1 cellular context compared by ENCODE assay signal in the genomic region with DNA sequence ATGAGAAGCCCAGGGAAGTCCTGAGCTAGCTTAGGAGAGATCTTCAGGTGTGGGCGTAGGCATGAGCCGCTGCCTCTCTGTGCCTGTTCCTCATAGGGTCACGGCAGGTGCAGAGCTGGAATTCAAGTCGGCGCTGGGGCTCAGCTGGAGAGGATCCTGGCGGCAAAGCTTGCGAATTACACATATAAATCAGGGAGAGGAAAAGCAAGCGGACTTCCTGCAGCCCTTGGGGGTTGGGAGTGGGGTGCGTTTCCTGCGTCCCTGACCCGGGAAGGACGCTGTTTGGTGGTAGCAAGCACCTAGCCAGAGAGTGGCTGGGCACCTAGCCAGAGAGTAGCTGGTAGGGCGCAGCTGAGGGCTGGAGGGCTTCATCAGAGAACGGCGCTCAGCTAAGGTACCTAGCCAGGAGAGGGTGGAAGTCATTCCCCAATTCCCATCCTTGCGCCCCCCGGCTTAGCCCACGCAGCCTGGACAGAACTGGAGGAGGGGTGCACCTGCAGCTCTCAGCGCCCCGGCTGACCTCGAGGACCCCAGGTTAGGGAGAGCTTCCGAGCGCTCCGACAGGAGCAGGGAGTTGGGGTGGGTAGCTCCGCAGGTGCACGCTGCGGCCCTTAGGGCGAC.
TF ChIP-seq lines count a peak whose summit lies in the region.

No MANE protein-coding gene starts in this region.

TF ChIP-seq in HepG2, 621 proteins besides CTCF, POLR2A, EP300 and RAD21 (continued from another document and continues in another):
- TF ChIP-seq, protein P1, sequence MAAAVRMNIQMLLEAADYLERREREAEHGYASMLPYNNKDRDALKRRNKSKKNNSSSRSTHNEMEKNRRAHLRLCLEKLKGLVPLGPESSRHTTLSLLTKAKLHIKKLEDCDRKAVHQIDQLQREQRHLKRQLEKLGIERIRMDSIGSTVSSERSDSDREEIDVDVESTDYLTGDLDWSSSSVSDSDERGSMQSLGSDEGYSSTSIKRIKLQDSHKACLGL (CRISPR knock-in tag; IDR thresholded peaks at IDR 0.05), result 0 out of 2 replicates have a peak, but pooled peaks have one; percentile 32
- TF ChIP-seq SAP130 (CRISPR knock-in tag; IDR thresholded peaks at IDR 0.05; ENCODE audit: low read depth) (peak; percentile 35; the same call in 1 of the 2 replicates), MIER3 (CRISPR knock-in tag; IDR thresholded peaks at IDR 0.05; ENCODE audit: borderline replicate concordance) (peak; percentile 16; the same call in 1 of the 2 replicates), SP2 (CRISPR knock-in tag; IDR thresholded peaks at IDR 0.05) (peak; percentile 32), ZNF7 (CRISPR knock-in tag; IDR thresholded peaks at IDR 0.05) (no peak), ESRRA (CRISPR knock-in tag; IDR thresholded peaks at IDR 0.05; ENCODE audit: low read depth) (no peak), KLF11 (CRISPR knock-in tag; IDR thresholded peaks at IDR 0.05) (0 out of 2 replicates have a peak, but pooled peaks have one; percentile 24), HOXA3 (CRISPR knock-in tag; IDR thresholded peaks at IDR 0.05) (peak; percentile 54), DPF2 (CRISPR knock-in tag; IDR thresholded peaks at IDR 0.05; ENCODE audit: borderline replicate concordance, low read depth) (no peak), ZNF367 (CRISPR knock-in tag; IDR thresholded peaks at IDR 0.05; ENCODE audit: borderline replicate concordance) (no peak), SALL1 (CRISPR knock-in tag; IDR thresholded peaks at IDR 0.05) (0 out of 2 replicates have a peak, but pooled peaks have one; percentile 24), HDAC1 (CRISPR knock-in tag; IDR thresholded peaks at IDR 0.05) (0 out of 2 replicates have a peak, but pooled peaks have one; percentile 31), LCORL (IDR thresholded peaks at IDR 0.05) (no peak), LCORL (CRISPR knock-in tag; IDR thresholded peaks at IDR 0.05) (peak; percentile 73; the same call in 1 of the 2 replicates), KMT2A (CRISPR knock-in tag; IDR thresholded peaks at IDR 0.05) (0 out of 2 replicates have a peak, but pooled peaks have one; percentile 22), HNRNPLL (IDR thresholded peaks at IDR 0.05; ENCODE audit: low read depth, low read length, poor library complexity, severe bottlenecking) (peak; percentile 91), HES4 (CRISPR knock-in tag; IDR thresholded peaks at IDR 0.05; ENCODE audit: borderline replicate concordance) (0 out of 2 replicates have a peak, but pooled peaks have one; percentile 50), ZSCAN25 (CRISPR knock-in tag; IDR thresholded peaks at IDR 0.05) (0 out of 2 replicates have a peak, but pooled peaks have one; percentile 32), SMYD3 (CRISPR knock-in tag; IDR thresholded peaks at IDR 0.05) (no peak), ZNF430 (CRISPR knock-in tag; IDR thresholded peaks at IDR 0.05) (peak; percentile 65; the same call in 1 of the 2 replicates), NCOR1 (IDR thresholded peaks at IDR 0.05; ENCODE audit: borderline replicate concordance, low read length) (no peak), ZNF431 (CRISPR knock-in tag; IDR thresholded peaks at IDR 0.05; ENCODE audit: borderline replicate concordance, low read depth) (0 out of 2 replicates have a peak, but pooled peaks have one; percentile 32), ZNF207 (IDR thresholded peaks at IDR 0.05; ENCODE audit: borderline replicate concordance) (no peak), NRL (CRISPR knock-in tag; IDR thresholded peaks at IDR 0.05; ENCODE audit: borderline replicate concordance) (peak; percentile 22; the same call in 1 of the 2 replicates), ZFY (CRISPR knock-in tag; IDR thresholded peaks at IDR 0.05) (0 out of 2 replicates have a peak, but pooled peaks have one; percentile 14), POLR2G (IDR thresholded peaks at IDR 0.05; ENCODE audit: low read depth, low read length) (peak; percentile 48; the same call in 1 of the 2 replicates), ZNF274 (CRISPR knock-in tag; IDR thresholded peaks at IDR 0.05) (peak; percentile 71; the same call in 1 of the 2 replicates), BRD4 (CRISPR knock-in tag; IDR thresholded peaks at IDR 0.05) (0 out of 2 replicates have a peak, but pooled peaks have one; percentile 14), ZNF251 (CRISPR knock-in tag; IDR thresholded peaks at IDR 0.05) (no peak), PHF21A (CRISPR knock-in tag; IDR thresholded peaks at IDR 0.05) (peak; percentile 69; the same call in 1 of the 2 replicates), GZF1 (CRISPR knock-in tag; IDR thresholded peaks at IDR 0.05) (0 out of 2 replicates have a peak, but pooled peaks have one; percentile 46), ZNF775 (CRISPR knock-in tag; IDR thresholded peaks at IDR 0.05; ENCODE audit: borderline replicate concordance) (no peak), TBX2 (CRISPR knock-in tag; IDR thresholded peaks at IDR 0.05; ENCODE audit: borderline replicate concordance) (0 out of 2 replicates have a peak, but pooled peaks have one; percentile 25), ZMYM4 (CRISPR knock-in tag; IDR thresholded peaks at IDR 0.05) (peak; percentile 36; the same call in 1 of the 2 replicates), KDM2A (CRISPR knock-in tag; IDR thresholded peaks at IDR 0.05; ENCODE audit: borderline replicate concordance, low read depth) (0 out of 2 replicates have a peak, but pooled peaks have one; percentile 13), ZNF296 (CRISPR knock-in tag; conservative IDR thresholded peaks at IDR 0.05) (no peak), REPIN1 (CRISPR knock-in tag; IDR thresholded peaks at IDR 0.05; ENCODE audit: borderline replicate concordance, low read depth) (peak; percentile 6; the same call in 1 of the 2 replicates), YY1 (IDR thresholded peaks at IDR 0.05; ENCODE audit: insufficient read depth, insufficient replicate concordance, low read depth, low read length) (no peak), ZNF343 (CRISPR knock-in tag; IDR thresholded peaks at IDR 0.05) (no peak)
- TF ChIP-seq, protein P2, sequence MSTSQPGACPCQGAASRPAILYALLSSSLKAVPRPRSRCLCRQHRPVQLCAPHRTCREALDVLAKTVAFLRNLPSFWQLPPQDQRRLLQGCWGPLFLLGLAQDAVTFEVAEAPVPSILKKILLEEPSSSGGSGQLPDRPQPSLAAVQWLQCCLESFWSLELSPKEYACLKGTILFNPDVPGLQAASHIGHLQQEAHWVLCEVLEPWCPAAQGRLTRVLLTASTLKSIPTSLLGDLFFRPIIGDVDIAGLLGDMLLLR (CRISPR knock-in tag; IDR thresholded peaks at IDR 0.05), result peak; percentile 60; the same call in 1 of the 2 replicates
- TF ChIP-seq, protein P3, sequence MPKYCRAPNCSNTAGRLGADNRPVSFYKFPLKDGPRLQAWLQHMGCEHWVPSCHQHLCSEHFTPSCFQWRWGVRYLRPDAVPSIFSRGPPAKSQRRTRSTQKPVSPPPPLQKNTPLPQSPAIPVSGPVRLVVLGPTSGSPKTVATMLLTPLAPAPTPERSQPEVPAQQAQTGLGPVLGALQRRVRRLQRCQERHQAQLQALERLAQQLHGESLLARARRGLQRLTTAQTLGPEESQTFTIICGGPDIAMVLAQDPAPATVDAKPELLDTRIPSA (CRISPR knock-in tag; IDR thresholded peaks at IDR 0.05; ENCODE audit: borderline replicate concordance), result peak; percentile 56; the same call in 1 of the 2 replicates
- TF ChIP-seq, protein P4, sequence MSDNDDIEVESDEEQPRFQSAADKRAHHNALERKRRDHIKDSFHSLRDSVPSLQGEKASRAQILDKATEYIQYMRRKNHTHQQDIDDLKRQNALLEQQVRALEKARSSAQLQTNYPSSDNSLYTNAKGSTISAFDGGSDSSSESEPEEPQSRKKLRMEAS (IDR thresholded peaks at IDR 0.05), result peak; percentile 36; the same call in 1 of the 2 replicates
- TF ChIP-seq, protein P5, sequence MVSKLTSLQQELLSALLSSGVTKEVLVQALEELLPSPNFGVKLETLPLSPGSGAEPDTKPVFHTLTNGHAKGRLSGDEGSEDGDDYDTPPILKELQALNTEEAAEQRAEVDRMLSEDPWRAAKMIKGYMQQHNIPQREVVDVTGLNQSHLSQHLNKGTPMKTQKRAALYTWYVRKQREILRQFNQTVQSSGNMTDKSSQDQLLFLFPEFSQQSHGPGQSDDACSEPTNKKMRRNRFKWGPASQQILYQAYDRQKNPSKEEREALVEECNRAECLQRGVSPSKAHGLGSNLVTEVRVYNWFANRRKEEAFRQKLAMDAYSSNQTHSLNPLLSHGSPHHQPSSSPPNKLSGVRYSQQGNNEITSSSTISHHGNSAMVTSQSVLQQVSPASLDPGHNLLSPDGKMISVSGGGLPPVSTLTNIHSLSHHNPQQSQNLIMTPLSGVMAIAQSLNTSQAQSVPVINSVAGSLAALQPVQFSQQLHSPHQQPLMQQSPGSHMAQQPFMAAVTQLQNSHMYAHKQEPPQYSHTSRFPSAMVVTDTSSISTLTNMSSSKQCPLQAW (CRISPR knock-in tag; IDR thresholded peaks at IDR 0.05), result peak; percentile 70
- TF ChIP-seq, protein P6, sequence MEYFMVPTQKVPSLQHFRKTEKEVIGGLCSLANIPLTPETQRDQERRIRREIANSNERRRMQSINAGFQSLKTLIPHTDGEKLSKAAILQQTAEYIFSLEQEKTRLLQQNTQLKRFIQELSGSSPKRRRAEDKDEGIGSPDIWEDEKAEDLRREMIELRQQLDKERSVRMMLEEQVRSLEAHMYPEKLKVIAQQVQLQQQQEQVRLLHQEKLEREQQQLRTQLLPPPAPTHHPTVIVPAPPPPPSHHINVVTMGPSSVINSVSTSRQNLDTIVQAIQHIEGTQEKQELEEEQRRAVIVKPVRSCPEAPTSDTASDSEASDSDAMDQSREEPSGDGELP (IDR thresholded peaks at IDR 0.05; ENCODE audit: borderline replicate concordance, low read depth), result peak; percentile 71; the same call in 1 of the 2 replicates
- TF ChIP-seq, protein P7, sequence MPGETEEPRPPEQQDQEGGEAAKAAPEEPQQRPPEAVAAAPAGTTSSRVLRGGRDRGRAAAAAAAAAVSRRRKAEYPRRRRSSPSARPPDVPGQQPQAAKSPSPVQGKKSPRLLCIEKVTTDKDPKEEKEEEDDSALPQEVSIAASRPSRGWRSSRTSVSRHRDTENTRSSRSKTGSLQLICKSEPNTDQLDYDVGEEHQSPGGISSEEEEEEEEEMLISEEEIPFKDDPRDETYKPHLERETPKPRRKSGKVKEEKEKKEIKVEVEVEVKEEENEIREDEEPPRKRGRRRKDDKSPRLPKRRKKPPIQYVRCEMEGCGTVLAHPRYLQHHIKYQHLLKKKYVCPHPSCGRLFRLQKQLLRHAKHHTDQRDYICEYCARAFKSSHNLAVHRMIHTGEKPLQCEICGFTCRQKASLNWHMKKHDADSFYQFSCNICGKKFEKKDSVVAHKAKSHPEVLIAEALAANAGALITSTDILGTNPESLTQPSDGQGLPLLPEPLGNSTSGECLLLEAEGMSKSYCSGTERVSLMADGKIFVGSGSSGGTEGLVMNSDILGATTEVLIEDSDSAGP (CRISPR knock-in tag; IDR thresholded peaks at IDR 0.05; ENCODE audit: borderline replicate concordance), result peak; percentile 54
- TF ChIP-seq, protein P8, sequence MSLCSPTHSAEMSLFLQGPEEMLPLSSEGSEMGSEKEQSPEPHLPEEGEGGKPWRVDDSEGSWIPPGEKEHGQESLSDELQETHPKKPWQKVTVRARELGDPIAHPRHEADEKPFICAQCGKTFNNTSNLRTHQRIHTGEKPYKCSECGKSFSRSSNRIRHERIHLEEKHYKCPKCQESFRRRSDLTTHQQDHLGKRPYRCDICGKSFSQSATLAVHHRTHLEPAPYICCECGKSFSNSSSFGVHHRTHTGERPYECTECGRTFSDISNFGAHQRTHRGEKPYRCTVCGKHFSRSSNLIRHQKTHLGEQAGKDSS (CRISPR knock-in tag; IDR thresholded peaks at IDR 0.05; ENCODE audit: borderline replicate concordance, low read depth), result peak; percentile 26; the same call in 1 of the 2 replicates
- TF ChIP-seq, protein P9, sequence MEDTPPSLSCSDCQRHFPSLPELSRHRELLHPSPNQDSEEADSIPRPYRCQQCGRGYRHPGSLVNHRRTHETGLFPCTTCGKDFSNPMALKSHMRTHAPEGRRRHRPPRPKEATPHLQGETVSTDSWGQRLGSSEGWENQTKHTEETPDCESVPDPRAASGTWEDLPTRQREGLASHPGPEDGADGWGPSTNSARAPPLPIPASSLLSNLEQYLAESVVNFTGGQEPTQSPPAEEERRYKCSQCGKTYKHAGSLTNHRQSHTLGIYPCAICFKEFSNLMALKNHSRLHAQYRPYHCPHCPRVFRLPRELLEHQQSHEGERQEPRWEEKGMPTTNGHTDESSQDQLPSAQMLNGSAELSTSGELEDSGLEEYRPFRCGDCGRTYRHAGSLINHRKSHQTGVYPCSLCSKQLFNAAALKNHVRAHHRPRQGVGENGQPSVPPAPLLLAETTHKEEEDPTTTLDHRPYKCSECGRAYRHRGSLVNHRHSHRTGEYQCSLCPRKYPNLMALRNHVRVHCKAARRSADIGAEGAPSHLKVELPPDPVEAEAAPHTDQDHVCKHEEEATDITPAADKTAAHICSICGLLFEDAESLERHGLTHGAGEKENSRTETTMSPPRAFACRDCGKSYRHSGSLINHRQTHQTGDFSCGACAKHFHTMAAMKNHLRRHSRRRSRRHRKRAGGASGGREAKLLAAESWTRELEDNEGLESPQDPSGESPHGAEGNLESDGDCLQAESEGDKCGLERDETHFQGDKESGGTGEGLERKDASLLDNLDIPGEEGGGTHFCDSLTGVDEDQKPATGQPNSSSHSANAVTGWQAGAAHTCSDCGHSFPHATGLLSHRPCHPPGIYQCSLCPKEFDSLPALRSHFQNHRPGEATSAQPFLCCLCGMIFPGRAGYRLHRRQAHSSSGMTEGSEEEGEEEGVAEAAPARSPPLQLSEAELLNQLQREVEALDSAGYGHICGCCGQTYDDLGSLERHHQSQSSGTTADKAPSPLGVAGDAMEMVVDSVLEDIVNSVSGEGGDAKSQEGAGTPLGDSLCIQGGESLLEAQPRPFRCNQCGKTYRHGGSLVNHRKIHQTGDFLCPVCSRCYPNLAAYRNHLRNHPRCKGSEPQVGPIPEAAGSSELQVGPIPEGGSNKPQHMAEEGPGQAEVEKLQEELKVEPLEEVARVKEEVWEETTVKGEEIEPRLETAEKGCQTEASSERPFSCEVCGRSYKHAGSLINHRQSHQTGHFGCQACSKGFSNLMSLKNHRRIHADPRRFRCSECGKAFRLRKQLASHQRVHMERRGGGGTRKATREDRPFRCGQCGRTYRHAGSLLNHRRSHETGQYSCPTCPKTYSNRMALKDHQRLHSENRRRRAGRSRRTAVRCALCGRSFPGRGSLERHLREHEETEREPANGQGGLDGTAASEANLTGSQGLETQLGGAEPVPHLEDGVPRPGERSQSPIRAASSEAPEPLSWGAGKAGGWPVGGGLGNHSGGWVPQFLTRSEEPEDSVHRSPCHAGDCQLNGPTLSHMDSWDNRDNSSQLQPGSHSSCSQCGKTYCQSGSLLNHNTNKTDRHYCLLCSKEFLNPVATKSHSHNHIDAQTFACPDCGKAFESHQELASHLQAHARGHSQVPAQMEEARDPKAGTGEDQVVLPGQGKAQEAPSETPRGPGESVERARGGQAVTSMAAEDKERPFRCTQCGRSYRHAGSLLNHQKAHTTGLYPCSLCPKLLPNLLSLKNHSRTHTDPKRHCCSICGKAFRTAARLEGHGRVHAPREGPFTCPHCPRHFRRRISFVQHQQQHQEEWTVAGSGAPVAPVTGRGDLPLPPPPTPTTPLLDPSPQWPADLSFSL (CRISPR knock-in tag; IDR thresholded peaks at IDR 0.05), result 0 out of 2 replicates have a peak, but pooled peaks have one; percentile 27
